ENCODE assay signal across 21 cellular contexts in the genomic region with DNA sequence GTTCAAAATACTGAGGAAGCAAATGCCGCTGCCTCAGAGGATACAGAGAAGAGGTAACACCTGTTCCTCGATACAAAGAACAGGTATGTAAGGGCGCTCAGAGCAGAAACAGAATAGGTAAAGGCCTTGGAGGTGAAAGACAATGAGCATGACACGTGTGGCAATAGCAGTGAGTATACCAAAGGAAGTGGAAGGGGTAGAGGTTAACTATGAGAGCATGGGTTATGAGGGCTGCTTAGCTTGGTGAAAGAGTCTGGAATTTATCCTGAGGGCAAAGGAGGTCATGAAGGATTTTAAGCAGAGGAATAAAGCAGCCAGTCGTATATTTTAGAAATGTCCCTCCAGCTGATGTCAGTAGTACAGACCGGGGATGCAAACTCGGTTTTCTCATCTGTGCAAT.
DNase-seq lines count a peak whose midpoint lies in the region; ATAC-seq, FAIRE-seq and TF ChIP-seq lines count a peak whose summit lies in the region.
"Had no signal": no experiment of that assay in that cellular context is flagged by ENCODE, and none has a peak within 500 bp of the region (broad histone marks: within the 10 kb centered on the region; RNA-seq: fewer than 3 reads in every experiment).

No MANE protein-coding gene starts in this region.

- H3K9ac ChIP-seq in keratinocyte (ENCODE audit: control insufficient read depth, extremely low read depth, insufficient read depth, low read length) = no peak overlapping the region
- H3K9ac ChIP-seq: BLaER1 treated with 17β-estradiol and CSF1 and Interleukin-3, amounts not matched to agents 10 nM and 100 nM had no signal

- H3K4me1 ChIP-seq in keratinocyte (ENCODE audit: control insufficient read depth, extremely low read depth, insufficient read depth, low read length) = peaks cover 26% of the 10 kb centered on the region
- H3K4me1 ChIP-seq: A549; BLaER1 treated with 17β-estradiol and CSF1 and Interleukin-3, amounts not matched to agents 10 nM and 100 nM had no signal

- no peaks in the 10 kb centered on the region for H3K79me2 ChIP-seq in keratinocyte (ENCODE audit: control insufficient read depth, insufficient read depth, low read length)

- H3K36me3 Mint-ChIP-seq in progenitor cell of endocrine pancreas (ENCODE audit: insufficient read depth) = no peaks in the 10 kb centered on the region
- H3K36me3 Mint-ChIP-seq: CD8-positive, alpha-beta T cell had no signal

- H3K9me3 Mint-ChIP-seq in progenitor cell of endocrine pancreas (ENCODE audit: low read depth) = no peaks in the 10 kb centered on the region

- TF ChIP-seq CTCF in keratinocyte (optimal IDR thresholded peaks at IDR 0.05 in 1 of 3, IDR thresholded peaks at IDR 0.05 in 1 of 3, conservative IDR thresholded peaks at IDR 0.05 in 1 of 3; ENCODE audit: extremely low read depth in 1 of 3, insufficient read depth in 2 of 3, low read length in 3 of 3) = no peak
- no peak for TF ChIP-seq CTCF in progenitor cell of endocrine pancreas (IDR thresholded peaks at IDR 0.05; ENCODE audit: unreplicated experiment)

- peak; percentile 32 for FAIRE-seq in keratinocyte (lab: Jason Lieb, UNC)
- FAIRE-seq: A549, D721Med, G401.6, GM12891, GM19239 had no signal

- H3K4me3 Mint-ChIP-seq in progenitor cell of endocrine pancreas (ENCODE audit: low read depth) = no peak overlapping the region
- H3K4me3 Mint-ChIP-seq: B cell; CD4-positive, alpha-beta T cell; CD8-positive, alpha-beta T cell had no signal

- H3K9me1 ChIP-seq in keratinocyte (ENCODE audit: control insufficient read depth, extremely low read depth, insufficient read depth, low read length) = no peaks in the 10 kb centered on the region

- H3K27me3 ChIP-seq in keratinocyte (ENCODE audit: control insufficient read depth, extremely low read depth, insufficient read depth, low read length) = no peaks in the 10 kb centered on the region
- H3K27me3 ChIP-seq: BLaER1 treated with 17β-estradiol and CSF1 and Interleukin-3, amounts not matched to agents 10 nM and 100 nM had no signal

- no peaks in the 10 kb centered on the region for H4K20me1 ChIP-seq in keratinocyte (ENCODE audit: control insufficient read depth, extremely low read depth, insufficient read depth, low read length)
- H4K20me1 ChIP-seq: BLaER1 treated with 17β-estradiol and CSF1 and Interleukin-3, amounts not matched to agents 10 nM and 100 nM had no signal

- H3K4me2 ChIP-seq in keratinocyte (ENCODE audit: control insufficient read depth, extremely low read depth, insufficient read depth, low read depth, low read length) = no peak overlapping the region
- H3K4me2 ChIP-seq: A549; BLaER1 treated with 17β-estradiol and CSF1 and Interleukin-3, amounts not matched to agents 10 nM and 100 nM had no signal

- H3K27me3 Mint-ChIP-seq in progenitor cell of endocrine pancreas = no peaks in the 10 kb centered on the region
- H3K27me3 Mint-ChIP-seq: B cell; CD4-positive, alpha-beta T cell had no signal

- peak; percentile 14 for DNase-seq in EL
- no peak for DNase-seq in keratinocyte (ENCODE audit: low read depth, low spot score)
- DNase-seq in progenitor cell of endocrine pancreas (ENCODE audit: low spot score, unreplicated experiment) = no peak
- DNase-seq in activated CD8-positive, alpha-beta memory T cell treated with anti-CD3 and anti-CD28 coated beads, Interleukin-2, amount 50 U/mL, for 48 hours = no peak
- DNase-seq: AML-193; Caco-2; Calu3; CD4-positive, alpha-beta T cell; CD8-positive, alpha-beta T cell; DMS79 treated with DMSO at 0.1 percent for 48 hours; GF-D8 had no signal

- peak overlapping the region; percentile 10 for H3K27ac Mint-ChIP-seq in progenitor cell of endocrine pancreas
- H3K27ac Mint-ChIP-seq: B cell; CD4-positive, alpha-beta T cell; CD8-positive, alpha-beta T cell had no signal

- ATAC-seq in HG03565 (IDR thresholded peaks at IDR 0.05; ENCODE audit: unreplicated experiment) = no peak
- ATAC-seq: A549; CD8-positive, alpha-beta T cell had no signal

- no peak overlapping the region for H3K27ac ChIP-seq in keratinocyte (ENCODE audit: control insufficient read depth, insufficient read depth, low read length)
- H3K27ac ChIP-seq: 22Rv1; A549; BLaER1 treated with 17β-estradiol and CSF1 and Interleukin-3, amounts not matched to agents 10 nM and 100 nM; C4-2B had no signal

- no peaks in the 10 kb centered on the region for H3K4me1 Mint-ChIP-seq in progenitor cell of endocrine pancreas (ENCODE audit: low read depth)
- H3K4me1 Mint-ChIP-seq: B cell had no signal

- H3K9me3 ChIP-seq in keratinocyte (ENCODE audit: control insufficient read depth, low read depth, low read length) = no peaks in the 10 kb centered on the region
- H3K9me3 ChIP-seq: A549, Caco-2 had no signal

- no peak overlapping the region for H3K4me3 ChIP-seq in keratinocyte (ENCODE audit: control insufficient read depth in 2 of 3, extremely low read depth in 1 of 3, insufficient read depth in 2 of 3, low read depth in 1 of 3, low read length in 3 of 3)
- H3K4me3 ChIP-seq: A549; BLaER1 treated with 17β-estradiol and CSF1 and Interleukin-3, amounts not matched to agents 10 nM and 100 nM had no signal

- dilution Hi-C loops in keratinocyte (cut with MboI; ENCODE audit: extremely low pct_ligation_motif_present, low sequenced_read_pairs) = loop anchor here (25.0 kb wide), 1 partner anchor 269 kb away; a partner anchor contains a TSS

- H2AFZ ChIP-seq in keratinocyte (ENCODE audit: control insufficient read depth, low read length) = no peak overlapping the region

- no peaks in the 10 kb centered on the region for H3K36me3 ChIP-seq in keratinocyte (ENCODE audit: control insufficient read depth in 2 of 2, extremely low read depth in 1 of 2, insufficient read depth in 2 of 2, low read length in 2 of 2)
- H3K36me3 ChIP-seq: BLaER1 treated with 17β-estradiol and CSF1 and Interleukin-3, amounts not matched to agents 10 nM and 100 nM had no signal
